Comparison of ENCODE assay signal across 8 cellular contexts in the genomic region with DNA sequence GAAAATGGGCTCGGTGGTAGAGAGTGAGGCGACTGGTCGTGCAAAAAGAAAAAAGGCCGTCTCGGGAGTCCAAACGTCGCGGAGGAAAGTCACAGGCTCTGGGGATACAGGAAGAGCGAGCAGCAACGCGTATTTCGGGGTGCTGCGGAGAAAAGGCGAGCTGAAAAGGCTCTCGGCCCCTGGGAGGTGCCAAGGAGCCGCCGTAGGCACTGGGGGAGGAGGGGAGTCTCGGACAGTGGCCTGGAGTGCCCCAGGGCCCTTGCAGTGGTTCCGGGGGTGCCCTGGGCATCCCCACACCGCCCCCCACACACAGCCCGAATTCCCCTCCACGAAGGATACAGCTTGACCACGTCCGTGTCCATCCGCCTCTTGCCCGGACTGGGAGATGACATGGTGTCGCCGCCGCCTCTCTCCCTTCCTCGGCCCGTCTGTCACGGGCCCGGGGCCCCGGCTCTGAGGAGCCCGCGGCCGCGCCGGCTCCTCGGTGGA. TPM values are rescaled to one million over a fixed set of nuclear protein-coding genes. Genes with fewer than 3 reads are reported as not detected.
DNase-seq lines count a peak whose midpoint lies in the region; ATAC-seq, FAIRE-seq and TF ChIP-seq lines count a peak whose summit lies in the region.

No MANE protein-coding gene starts in this region.

- WGBS in body of pancreas, 2 donors: 0 to 2% methylated on average over 11 to 34 of the region's 40 CpGs
- WGBS in small intestine, 3 donors: 0 to 1% (median 0%) methylated on average over 21 to 40 of the region's 40 CpGs

- H3K27me3 ChIP-seq in RWPE2 (ENCODE audit: insufficient read depth, poor library complexity, severe bottlenecking): no peaks in the 10 kb centered on the region
- no peaks in the 10 kb centered on the region for H3K27me3 ChIP-seq in body of pancreas
- no peaks in the 10 kb centered on the region for H3K27me3 ChIP-seq in small intestine (ENCODE audit: control insufficient read depth in 2 of 2, insufficient read depth in 2 of 2, low read length in 2 of 2)

- H3K4me1 ChIP-seq in RWPE2 (ENCODE audit: insufficient read depth, poor library complexity, severe bottlenecking) (peaks cover 19% of the 10 kb centered on the region), body of pancreas (peaks cover 35% of the 10 kb centered on the region), small intestine (ENCODE audit: control insufficient read depth in 2 of 2, insufficient read depth in 1 of 2, low read depth in 1 of 2, low read length in 1 of 2) (peaks cover 5 to 8% of the 10 kb centered on the region in 2 donors)

- no peak for DNase-seq in AG04449 (ENCODE audit: low read depth, low spot score)
- no peak for DNase-seq in RWPE2 (ENCODE audit: low spot score)
- DNase-seq in body of pancreas: peak; percentile 55 to 76 (median 66)
- peak; percentile 67 for DNase-seq in small intestine
- no peak for DNase-seq in SHP77 treated with DMSO at 0.1 percent for 48 hours (lab: John Stamatoyannopoulos, UW)

- no peak for TF ChIP-seq CTCF in AG04449 (IDR thresholded peaks at IDR 0.05; ENCODE audit: insufficient read depth, low read length, missing control alignments)
- TF ChIP-seq CTCF in RWPE2 (IDR thresholded peaks at IDR 0.05; ENCODE audit: poor library complexity, severe bottlenecking): peak; percentile 47
- TF ChIP-seq CTCF in body of pancreas (IDR thresholded peaks at IDR 0.05): no peak

- POLR2A ChIA-PET in AG04449 (lab: Yijun Ruan, JAX): interaction anchor here (0.7 to 1.8 kb wide), 3 partner anchors 22 to 127 kb away, joined by 3 to 5 read pairs (median 3); no protein-coding TSS in a partner anchor

- H3K4me3 ChIP-seq in AG04449 (ENCODE audit: low read depth, low read length) (peak overlapping the region; percentile 91), RWPE2 (ENCODE audit: severe bottlenecking) (peak overlapping the region; percentile 95), body of pancreas (peak overlapping the region; percentile 63 to 91), iPS-18c (ENCODE audit: insufficient read depth, low read depth, low read length) (peak overlapping the region; percentile 75), small intestine (ENCODE audit: low read depth in 1 of 2, low read length in 2 of 2) (peak overlapping the region; percentile 97 to 98)

- H3K9me3 ChIP-seq in RWPE2 (ENCODE audit: severe bottlenecking) (no peaks in the 10 kb centered on the region), body of pancreas (no peaks in the 10 kb centered on the region), iPS-18c (ENCODE audit: control insufficient read depth, insufficient read depth, low read length) (no peaks in the 10 kb centered on the region), small intestine (ENCODE audit: control insufficient read depth, low read depth) (no peaks in the 10 kb centered on the region)

- no peak for FAIRE-seq in small intestine (lab: Jason Lieb, UNC)

- CTCF ChIA-PET in AG04449 (lab: Yijun Ruan, JAX): interaction anchor here (1.0 to 6.0 kb wide), 4 partner anchors 27 to 123 kb away, joined by 3 to 34 read pairs (median 8); no protein-coding TSS in a partner anchor

- intact Hi-C loops in body of pancreas (cut with DNase I): no loop called here

- peaks cover 9% of the 10 kb centered on the region for H3K36me3 ChIP-seq in RWPE2 (ENCODE audit: low read depth)
- no peaks in the 10 kb centered on the region for H3K36me3 ChIP-seq in body of pancreas (replicated peaks in 1 of 2; ENCODE audit: insufficient read depth in 1 of 2, low read depth in 2 of 2)
- no peaks in the 10 kb centered on the region for H3K36me3 ChIP-seq in small intestine (ENCODE audit: control insufficient read depth in 2 of 2, insufficient read depth in 2 of 2, low read length in 2 of 2)

- ATAC-seq in GM18511 (IDR thresholded peaks at IDR 0.05; ENCODE audit: unreplicated experiment) (peak; percentile 31), HG03039 (IDR thresholded peaks at IDR 0.05; ENCODE audit: unreplicated experiment) (peak; percentile 17), RWPE2 (ENCODE audit: low read depth) (peak; percentile 9; the same call in 2 of the 3 replicates), body of pancreas (peak; percentile 43)

- peak in 1 of 3 donors; percentile 34 for TF ChIP-seq POLR2A in body of pancreas (IDR thresholded peaks at IDR 0.05)

- peak overlapping the region; percentile 96 for H3K27ac ChIP-seq in RWPE2 (ENCODE audit: poor library complexity, severe bottlenecking)
- peak overlapping the region; percentile 98 to 99 (median 98) for H3K27ac ChIP-seq in body of pancreas
- H3K27ac ChIP-seq in small intestine (ENCODE audit: low read depth in 1 of 2, low read length in 1 of 2): peak overlapping the region; percentile 96 to 100

RNA-seq across cellular contexts. Expression of gene UBE2H, which starts 0.6 kb away (rescaled TPM):
- 10 to 100 TPM; 92.6 to 93.4 TPM for total RNA-seq in body of pancreas
- polyA plus RNA-seq in small intestine: 10 to 100 TPM; 15.0 to 22.1 (median 15.1) TPM

Comparison
In these comparisons a context has a peak if more than half of its experiments do, and no peak if none do; other contexts are left out.
1. DNase-seq: peak in body of pancreas (4 of 4) and small intestine (single experiment); none in AG04449 (single experiment), RWPE2 (single experiment) and SHP77 treated with DMSO at 0.1 percent for 48 hours (single experiment).
2. Peak in every context shown above with its lines, with median percentiles within 50 percentile points of each other: H3K4me3 ChIP-seq, ATAC-seq and H3K27ac ChIP-seq.